ENCODE assay signal across 21 cellular contexts in genomic region chr5:54212331-54212730, GRCh38.
"Had no signal": no experiment of that assay in that cellular context is flagged by ENCODE, and none has a peak within 500 bp of the region (broad histone marks: within the 10 kb centered on the region; RNA-seq: fewer than 3 reads in every experiment).

No MANE protein-coding gene starts in this region.

- H3K9me3 ChIP-seq: body of pancreas, colonic mucosa, right atrium auricular region, thyroid gland, uterus had no signal

- H3K4me1 ChIP-seq: body of pancreas, colonic mucosa, right atrium auricular region, thyroid gland, uterus had no signal

- ATAC-seq: activated CD8-positive, alpha-beta T cell treated with anti-CD3 and anti-CD28 coated beads, Interleukin-2, amount 10 ng/mL, durations not matched to agents 7 days and 5 days; body of pancreas; natural killer cell treated with Interleukin-12 subunit alpha and Interleukin-12 subunit beta and Interleukin-15 and Interleukin-18, amount 100 ng/mL, for 72 hours had no signal

- DNase-seq: activated B cell treated with CpG ODN at 0.5 μM for 24 hours; activated CD4-positive, alpha-beta T cell treated with anti-CD3 and anti-CD28 coated beads, Interleukin-2, amount 10 ng/mL, durations not matched to agents 24 days and 14 days; activated CD8-positive, alpha-beta memory T cell treated with anti-CD3 and anti-CD28 coated beads, Interleukin-2, amount 50 U/mL, for 4 hours; activated CD8-positive, alpha-beta T cell treated with anti-CD3 and anti-CD28 coated beads, Interleukin-2, amount 10 ng/mL, durations not matched to agents 7 days and 5 days; activated effector memory CD4-positive, alpha-beta T cell treated with anti-CD3 and anti-CD28 coated beads, Interleukin-2, amount 50 U/mL, for 16 hours; activated T-cell treated with anti-CD3 and anti-CD28 coated beads, Interleukin-2, amount 50 U/mL, for 48 hours; amniotic stem cell; body of pancreas; central memory CD4-positive, alpha-beta T cell; colonic mucosa; foreskin fibroblast; glutamatergic neuron; occipital lobe; stimulated activated CD4-positive, alpha-beta T cell treated with anti-CD3 and anti-CD28 coated beads, Interleukin-15, amount 100 ng/mL, for 24 hours; stimulated activated CD4-positive, alpha-beta T cell treated with anti-CD3 and anti-CD28 coated beads, Interleukin-4, amount 100 ng/mL, for 1 hour; stimulated activated naive B cell treated with anti-CD40 and anti-IgM and Interleukin-4, amounts not matched to agents 10 μg/mL and 1 μg/mL and 100 μg/mL, for 72 hours; thyroid gland; uterus had no signal

- H3K27ac ChIP-seq: body of pancreas, colonic mucosa, right atrium auricular region, skin epidermis, thyroid gland, uterus had no signal

- H3K4me3 ChIP-seq: body of pancreas, colonic mucosa, right atrium auricular region, skin epidermis, thyroid gland, uterus had no signal

- H3K27me3 ChIP-seq: colonic mucosa, right atrium auricular region, thyroid gland, uterus had no signal

- H3K36me3 ChIP-seq: colonic mucosa, right atrium auricular region, thyroid gland, uterus had no signal
